In genomic region chr9:74172874-74173273, GRCh38 we compare ENCODE assay signal across 15 cellular contexts.
DNase-seq lines count a peak whose midpoint lies in the region; ATAC-seq and TF ChIP-seq lines count a peak whose summit lies in the region.
"Had no signal": no experiment of that assay in that cellular context is flagged by ENCODE, and none has a peak within 500 bp of the region (broad histone marks: within the 10 kb centered on the region; RNA-seq: fewer than 3 reads in every experiment).

No MANE protein-coding gene starts in this region.

- TF ChIP-seq CTCF in coronary artery (IDR thresholded peaks at IDR 0.05), result no peak

- DNase-seq in NAMALWA (ENCODE audit: low spot score) (peak; percentile 6), coronary artery (ENCODE audit: low spot score) (no peak), kidney tubule cell (ENCODE audit: low spot score) (no peak), COR-L47 (lab: John Stamatoyannopoulos, UW) (no peak)
- DNase-seq: activated CD8-positive, alpha-beta memory T cell treated with anti-CD3 and anti-CD28 coated beads, Interleukin-2, amount 50 U/mL, for 48 hours; brain microvascular endothelial cell; islet precursor cell; T-helper 2 cell had no signal

- peak; percentile 100 for ATAC-seq in GM18511 (IDR thresholded peaks at IDR 0.05; ENCODE audit: unreplicated experiment)
- peak; percentile 100 for ATAC-seq in GM21390 (IDR thresholded peaks at IDR 0.05; ENCODE audit: unreplicated experiment)
- peak; percentile 99 for ATAC-seq in HG03060 (IDR thresholded peaks at IDR 0.05; ENCODE audit: low read depth, unreplicated experiment)
- no peak for ATAC-seq in SK-N-SH treated with all-trans-retinoic acid at 6 μM for 48 hours

- H3K4me3 ChIP-seq in coronary artery, result no peak overlapping the region
- H3K4me3 ChIP-seq: esophagus muscularis mucosa, tibial nerve had no signal

- no peak overlapping the region for H3K27ac ChIP-seq in coronary artery
- H3K27ac ChIP-seq: brain microvascular endothelial cell, C4-2B, esophagus muscularis mucosa, tibial nerve had no signal

TF ChIP-seq in SK-N-SH treated with all-trans-retinoic acid at 6 μM for 48 hours, 23 proteins besides CTCF, POLR2A, EP300 and RAD21:
- no peak for TF ChIP-seq CSRNP3 (CRISPR knock-in tag; IDR thresholded peaks at IDR 0.05)
- TF ChIP-seq, protein P1, sequence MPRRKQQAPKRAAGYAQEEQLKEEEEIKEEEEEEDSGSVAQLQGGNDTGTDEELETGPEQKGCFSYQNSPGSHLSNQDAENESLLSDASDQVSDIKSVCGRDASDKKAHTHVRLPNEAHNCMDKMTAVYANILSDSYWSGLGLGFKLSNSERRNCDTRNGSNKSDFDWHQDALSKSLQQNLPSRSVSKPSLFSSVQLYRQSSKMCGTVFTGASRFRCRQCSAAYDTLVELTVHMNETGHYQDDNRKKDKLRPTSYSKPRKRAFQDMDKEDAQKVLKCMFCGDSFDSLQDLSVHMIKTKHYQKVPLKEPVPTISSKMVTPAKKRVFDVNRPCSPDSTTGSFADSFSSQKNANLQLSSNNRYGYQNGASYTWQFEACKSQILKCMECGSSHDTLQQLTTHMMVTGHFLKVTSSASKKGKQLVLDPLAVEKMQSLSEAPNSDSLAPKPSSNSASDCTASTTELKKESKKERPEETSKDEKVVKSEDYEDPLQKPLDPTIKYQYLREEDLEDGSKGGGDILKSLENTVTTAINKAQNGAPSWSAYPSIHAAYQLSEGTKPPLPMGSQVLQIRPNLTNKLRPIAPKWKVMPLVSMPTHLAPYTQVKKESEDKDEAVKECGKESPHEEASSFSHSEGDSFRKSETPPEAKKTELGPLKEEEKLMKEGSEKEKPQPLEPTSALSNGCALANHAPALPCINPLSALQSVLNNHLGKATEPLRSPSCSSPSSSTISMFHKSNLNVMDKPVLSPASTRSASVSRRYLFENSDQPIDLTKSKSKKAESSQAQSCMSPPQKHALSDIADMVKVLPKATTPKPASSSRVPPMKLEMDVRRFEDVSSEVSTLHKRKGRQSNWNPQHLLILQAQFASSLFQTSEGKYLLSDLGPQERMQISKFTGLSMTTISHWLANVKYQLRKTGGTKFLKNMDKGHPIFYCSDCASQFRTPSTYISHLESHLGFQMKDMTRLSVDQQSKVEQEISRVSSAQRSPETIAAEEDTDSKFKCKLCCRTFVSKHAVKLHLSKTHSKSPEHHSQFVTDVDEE (CRISPR knock-in tag; IDR thresholded peaks at IDR 0.05), result no peak
- TF ChIP-seq POU6F1 (CRISPR knock-in tag; IDR thresholded peaks at IDR 0.05; ENCODE audit: borderline replicate concordance, low read depth), result no peak
- TF ChIP-seq RARB (CRISPR knock-in tag; IDR thresholded peaks at IDR 0.05), result no peak
- no peak for TF ChIP-seq CREB5 (CRISPR knock-in tag; IDR thresholded peaks at IDR 0.05; ENCODE audit: low read depth)
- TF ChIP-seq ZNF565 (CRISPR knock-in tag; conservative IDR thresholded peaks at IDR 0.05; ENCODE audit: low read depth), result no peak
- TF ChIP-seq ZNF8 (CRISPR knock-in tag; IDR thresholded peaks at IDR 0.05), result no peak
- no peak for TF ChIP-seq ZFP30 (CRISPR knock-in tag; IDR thresholded peaks at IDR 0.05)
- no peak for TF ChIP-seq OSR1 (CRISPR knock-in tag; IDR thresholded peaks at IDR 0.05)
- TF ChIP-seq ISL1 (CRISPR knock-in tag; IDR thresholded peaks at IDR 0.05), result no peak
- no peak for TF ChIP-seq PPARA (CRISPR knock-in tag; IDR thresholded peaks at IDR 0.05; ENCODE audit: borderline replicate concordance)
- no peak for TF ChIP-seq ZC3H10 (CRISPR knock-in tag; IDR thresholded peaks at IDR 0.05)
- TF ChIP-seq ESRRG (CRISPR knock-in tag; IDR thresholded peaks at IDR 0.05), result no peak
